Comparison of ENCODE assay signal across 23 cellular contexts in genomic region chr3:84989102-84989501, GRCh38. TPM values are rescaled to one million over a fixed set of nuclear protein-coding genes. Genes with fewer than 3 reads are reported as not detected.
DNase-seq lines count a peak whose midpoint lies in the region; ATAC-seq, FAIRE-seq and TF ChIP-seq lines count a peak whose summit lies in the region.
"Had no signal": no experiment of that assay in that cellular context is flagged by ENCODE, and none has a peak within 500 bp of the region (broad histone marks: within the 10 kb centered on the region; RNA-seq: fewer than 3 reads in every experiment).

No MANE protein-coding gene starts in this region.

- H3K27me3 ChIP-seq in liver (ENCODE audit: control insufficient read depth in 4 of 4, insufficient read depth in 4 of 4, low read length in 3 of 4) (no peaks in the 10 kb centered on the region), HepG2 (ENCODE audit: control insufficient read depth in 1 of 2, insufficient read depth in 2 of 2, low read length in 2 of 2) (no peaks in the 10 kb centered on the region; a peak in 1 of 5 replicates), SJCRH30 (no peaks in the 10 kb centered on the region)
- H3K27me3 ChIP-seq: BLaER1 had no signal

- intact Hi-C loops in HepG2 (cut with micrococcal nuclease; ENCODE audit: unreplicated experiment) = no loop called here

- no peak overlapping the region for H3K4me2 ChIP-seq in HepG2 (ENCODE audit: low read depth, low read length)
- H3K4me2 ChIP-seq: A549, BLaER1 had no signal

- TF ChIP-seq POLR2A in HepG2 (IDR thresholded peaks at IDR 0.05; ENCODE audit: insufficient read depth in 1 of 2, low read depth in 2 of 2, low read length in 2 of 2) = no peak

- POLR2A ChIA-PET in HepG2 (lab: Yijun Ruan, JAX) = no interaction called here

- no peak overlapping the region for H3K4me3 ChIP-seq in liver (ENCODE audit: low read depth in 1 of 3, low read length in 3 of 3)
- H3K4me3 ChIP-seq in HepG2 (replicated peaks in 1 of 3; ENCODE audit: insufficient read depth in 1 of 3, low read depth in 2 of 3, low read length in 3 of 3) = no peak overlapping the region
- H3K4me3 ChIP-seq in SJCRH30 = no peak overlapping the region
- H3K4me3 ChIP-seq: A549, BLaER1, GM12878 had no signal

- in situ Hi-C loops in HepG2 (cut with HindIII; ENCODE audit: extremely low pct_ligation_motif_present, low pct_unique_long_range_greater_than_20kb) = no loop called here

- H3K4me1 ChIP-seq in liver (ENCODE audit: control insufficient read depth in 4 of 4, insufficient read depth in 4 of 4, low read length in 3 of 4) = peaks cover 0 to 9% (median under 1%) of the 10 kb centered on the region in 4 donors
- no peaks in the 10 kb centered on the region for H3K4me1 ChIP-seq in HepG2 (ENCODE audit: insufficient read depth, low read length)
- peaks cover 11% of the 10 kb centered on the region for H3K4me1 ChIP-seq in SJCRH30
- H3K4me1 ChIP-seq: A549, BLaER1 had no signal

- BruUV-seq in HepG2 (replicated peaks; lab: Mats Ljungman, UMichigan) = no TSS peak

- H3K36me3 ChIP-seq in liver (ENCODE audit: control insufficient read depth in 4 of 4, insufficient read depth in 3 of 4, low read depth in 1 of 4, low read length in 3 of 4) (no peaks in the 10 kb centered on the region), HepG2 (replicated peaks in 1 of 2; ENCODE audit: control insufficient read depth in 1 of 2, insufficient read depth in 2 of 2, low read length in 2 of 2) (no peaks in the 10 kb centered on the region), SJCRH30 (no peaks in the 10 kb centered on the region)
- H3K36me3 ChIP-seq: BLaER1 had no signal

- no peaks in the 10 kb centered on the region for H4K20me1 ChIP-seq in HepG2 (ENCODE audit: insufficient read depth, low read length)
- H4K20me1 ChIP-seq: BLaER1 had no signal

- no peak for ATAC-seq in HepG2
- peak; percentile 45 for ATAC-seq in left lobe of liver
- ATAC-seq: A549, GM12878 had no signal

- H3K9me3 ChIP-seq in liver (ENCODE audit: control insufficient read depth in 4 of 4, low read length in 3 of 4) = no peaks in the 10 kb centered on the region
- H3K9me3 ChIP-seq in HepG2 (ENCODE audit: low read length) = no peaks in the 10 kb centered on the region
- no peaks in the 10 kb centered on the region for H3K9me3 ChIP-seq in SJCRH30 (replicated peaks)
- H3K9me3 ChIP-seq: A549, BLaER1 had no signal

- TF ChIP-seq CTCF in liver (IDR thresholded peaks at IDR 0.05; ENCODE audit: low read depth, low read length, missing input control) (no peak), HepG2 (CRISPR knock-in tag; IDR thresholded peaks at IDR 0.05) (no peak), GM10266 (IDR thresholded peaks at IDR 0.05; ENCODE audit: control insufficient read depth, insufficient read depth, low read depth, missing control alignments) (no peak)

- no peak overlapping the region for H2AFZ ChIP-seq in HepG2 (ENCODE audit: low read length)

- H3K27ac ChIP-seq in liver (ENCODE audit: low read depth in 1 of 2, low read length in 2 of 2) = no peak overlapping the region
- H3K27ac ChIP-seq in HepG2 (ENCODE audit: extremely low read length, insufficient read depth, low read length) = no peak overlapping the region
- peak overlapping the region; percentile 94; the same call in 1 of the 2 replicates for H3K27ac ChIP-seq in SJCRH30
- H3K27ac ChIP-seq: 22Rv1, A549, BLaER1 had no signal

- H3K79me2 ChIP-seq in HepG2 (ENCODE audit: insufficient read depth, low read length) = no peaks in the 10 kb centered on the region

- CTCF ChIA-PET in HepG2 (lab: Yijun Ruan, JAX; ENCODE audit: low intra/inter-chr PET ratio, low total read pairs) = no interaction called here

- TF ChIP-seq EP300 in HepG2 (IDR thresholded peaks at IDR 0.05; ENCODE audit: low read depth in 2 of 2, low read length in 2 of 2) (no peak), HepG2 (CRISPR knock-in tag; IDR thresholded peaks at IDR 0.05; ENCODE audit: borderline replicate concordance) (no peak)

- FAIRE-seq in HepG2 (lab: Jason Lieb, UNC) = no peak
- FAIRE-seq: A549, G401.6, GM12878, GM12892, GM18507 had no signal

- DNase-seq in HepG2 (ENCODE audit: low spot score) (no peak), SJCRH30 (no peak), left lobe of liver (ENCODE audit: low spot score) (no peak), DMS 273 (lab: John Stamatoyannopoulos, UW; ENCODE audit: unreplicated experiment) (no peak), GM10266 (ENCODE audit: extremely low spot score) (no peak)
- DNase-seq: AML-193; C1 segment of cervical spinal cord; CD4-positive, alpha-beta memory T cell; CD4-positive, CD25-positive, alpha-beta regulatory T cell; CD8-positive, alpha-beta memory T cell; COR-L47; DMS79 treated with DMSO at 0.1 percent for 48 hours; GF-D8 had no signal

- H3K9ac ChIP-seq in liver (ENCODE audit: low read depth in 1 of 2, low read length in 2 of 2) (no peak overlapping the region), HepG2 (ENCODE audit: insufficient read depth, low read depth, low read length) (no peak overlapping the region)
- H3K9ac ChIP-seq: BLaER1 had no signal

- TF ChIP-seq RAD21 in liver (IDR thresholded peaks at IDR 0.05) (no peak), HepG2 (CRISPR knock-in tag; IDR thresholded peaks at IDR 0.05) (no peak)

TF ChIP-seq in liver, 16 proteins besides CTCF, POLR2A, EP300 and RAD21 (continues in another document):
- no peak for TF ChIP-seq SP1 (IDR thresholded peaks at IDR 0.05)
- TF ChIP-seq HNF4A (conservative IDR thresholded peaks at IDR 0.05) = peak; percentile 88 to 91
- no peak for TF ChIP-seq MAX (IDR thresholded peaks at IDR 0.05)
- no peak for TF ChIP-seq ZBTB33 (IDR thresholded peaks at IDR 0.05)

TF ChIP-seq in HepG2, 621 proteins besides CTCF, POLR2A, EP300 and RAD21:
- TF ChIP-seq ELF4 (CRISPR knock-in tag; IDR thresholded peaks at IDR 0.05; ENCODE audit: borderline replicate concordance) (no peak), ZNF660 (CRISPR knock-in tag; IDR thresholded peaks at IDR 0.05; ENCODE audit: borderline replicate concordance, low read depth) (no peak), KDM3A (CRISPR knock-in tag; IDR thresholded peaks at IDR 0.05; ENCODE audit: low read depth) (no peak), NCOA1 (CRISPR knock-in tag; IDR thresholded peaks at IDR 0.05) (no peak), HBP1 (CRISPR knock-in tag; IDR thresholded peaks at IDR 0.05; ENCODE audit: low read depth) (no peak), ZKSCAN5 (CRISPR knock-in tag; IDR thresholded peaks at IDR 0.05) (no peak), HNRNPUL1 (IDR thresholded peaks at IDR 0.05; ENCODE audit: low read depth, low read length) (no peak), CAMTA2 (CRISPR knock-in tag; IDR thresholded peaks at IDR 0.05; ENCODE audit: borderline replicate concordance) (no peak), WIZ (CRISPR knock-in tag; IDR thresholded peaks at IDR 0.05) (no peak), SRSF9 (IDR thresholded peaks at IDR 0.05; ENCODE audit: borderline replicate concordance, insufficient read depth, low read depth, low read length, poor library complexity, severe bottlenecking) (no peak), RBM22 (optimal IDR thresholded peaks at IDR 0.05; ENCODE audit: low read length) (no peak)

RNA-seq across cellular contexts. Expression of gene CADM2, which starts 30.3 kb away (rescaled TPM):
- total RNA-seq in liver (under 1 TPM; 0.37 to 0.92 TPM), HepG2 (2016; rRNA removed; fragmentation: Illumina TruSeq; extraction: Trizol) (not detected in 2 replicates), left lobe of liver (0.08 TPM)
- polyA plus RNA-seq in liver (under 1 TPM; 0.35 to 0.65 TPM), HepG2 (2011; rRNA removed) (not detected in 2 replicates)
- not detected in 2 replicates for total RNA-seq in HepG2 (2016; cell fraction: cytosol; rRNA removed; fragmentation: Illumina TruSeq; extraction: Trizol; ENCODE audit: low read depth)
- not detected in 2 replicates for total RNA-seq in HepG2 (2016; cell fraction: insoluble cytoplasmic fraction; rRNA removed; fragmentation: Illumina TruSeq; extraction: Trizol)
- not detected in 2 replicates for total RNA-seq in HepG2 (2016; cell fraction: membrane; rRNA removed; fragmentation: Illumina TruSeq; extraction: Trizol)
- not detected in 2 replicates for total RNA-seq in HepG2 (2016; cell fraction: nucleus; rRNA removed; fragmentation: Illumina TruSeq; extraction: Trizol)
- polyA plus RNA-seq in HepG2 (2011; cell fraction: cytosol; rRNA removed) = 0.04 TPM in 1 of 2 replicates, not detected in the other
- 0.21 TPM in 1 of 2 replicates, not detected in the other for polyA plus RNA-seq in HepG2 (2011; cell fraction: nucleus; rRNA removed)
- polyA plus RNA-seq in HepG2 (2012) = not detected in 2 replicates
- polyA plus RNA-seq in HepG2 (2016; cell fraction: cytosol; fragmentation: Illumina TruSeq; extraction: Trizol; ENCODE audit: low read depth) = not detected in 2 replicates
- not detected in 2 replicates for polyA plus RNA-seq in HepG2 (2016; cell fraction: insoluble cytoplasmic fraction; fragmentation: Illumina TruSeq; extraction: Trizol; ENCODE audit: low read depth)
- not detected in 2 replicates for polyA plus RNA-seq in HepG2 (2016; cell fraction: membrane; fragmentation: Illumina TruSeq; extraction: Trizol; ENCODE audit: low read depth)
- polyA plus RNA-seq in HepG2 (2016; cell fraction: nucleus; fragmentation: Illumina TruSeq; extraction: Trizol; ENCODE audit: insufficient read depth, low read depth) = not detected in 2 replicates
- 0.12 TPM in 1 of 2 replicates, not detected in the other for polyA minus RNA-seq in HepG2 (2011; rRNA and poly(A)+ RNA removed; ENCODE audit: low replicate concordance)
- not detected in 2 replicates for polyA minus RNA-seq in HepG2 (2011; cell fraction: cytosol; rRNA and poly(A)+ RNA removed)
- not detected in 2 replicates for polyA minus RNA-seq in HepG2 (2011; cell fraction: nucleus; rRNA and poly(A)+ RNA removed)
- 12.0 and 20.8 TPM in 2 replicates for total RNA-seq in SJCRH30 (2014; rRNA removed; shearing (Covaris generic))
- total RNA-seq: A172; CD4-positive, CD25-positive, alpha-beta regulatory T cell; GM12878 had no signal
- polyA plus RNA-seq: CD14-positive monocyte; CD4-positive, CD25-positive, alpha-beta regulatory T cell; CD8-positive, alpha-beta memory T cell had no signal
